Comparison of ENCODE assay signal across 2 cellular contexts in the genomic region with DNA sequence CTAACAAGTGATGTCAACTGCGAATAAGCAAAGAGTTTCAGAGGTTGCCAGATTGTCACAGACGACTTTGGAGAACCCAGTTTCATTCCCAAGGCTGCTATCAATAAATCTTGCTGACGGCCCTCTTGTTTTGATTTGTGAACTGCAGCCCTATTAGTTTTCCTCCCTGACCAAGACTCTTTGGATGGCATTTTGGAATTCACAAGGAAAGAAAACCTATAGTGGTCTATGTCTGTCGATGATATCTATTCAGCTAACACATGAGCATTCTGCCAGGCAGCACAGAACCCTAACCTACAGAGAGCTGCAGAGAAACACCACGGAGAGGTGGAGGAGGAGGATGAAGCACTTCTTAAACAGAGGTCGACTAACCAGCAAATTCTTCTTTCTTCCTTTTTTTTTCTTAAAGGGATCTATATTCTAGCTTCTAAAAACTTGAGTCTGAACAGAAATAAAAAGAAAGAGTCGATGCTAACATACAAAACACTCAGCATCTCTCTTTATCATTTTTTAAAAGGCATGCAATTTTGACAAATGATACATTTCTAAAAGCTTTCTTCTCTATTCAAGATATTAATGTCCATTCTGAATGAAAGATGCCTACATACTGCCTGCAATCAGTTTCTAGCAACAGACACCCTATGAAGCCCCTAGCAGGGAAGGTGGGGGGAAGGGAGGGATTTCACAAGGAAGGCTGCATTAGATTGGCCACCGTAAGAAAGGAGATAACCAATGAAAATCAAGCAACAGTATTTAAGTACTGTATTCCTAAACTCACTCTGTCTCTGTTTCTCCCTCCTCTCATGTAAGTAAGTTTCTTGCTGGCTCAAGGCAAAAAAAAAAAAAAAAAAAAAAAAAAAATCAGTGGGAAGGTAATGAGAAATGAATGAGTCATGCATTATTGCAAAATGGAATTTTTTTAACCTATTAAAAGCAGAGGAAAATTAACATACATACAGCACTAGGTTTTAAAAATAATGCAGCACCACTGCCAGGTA.
TF ChIP-seq lines count a peak whose summit lies in the region.

No MANE protein-coding gene starts in this region.

TF ChIP-seq in HEK293, 187 proteins besides CTCF, POLR2A, EP300 and RAD21 (continued from another document):
- TF ChIP-seq PRDM6 (tag by site-specific recombination; IDR thresholded peaks at IDR 0.05) (0 out of 2 replicates have a peak, but pooled peaks have one; percentile 7), ZNF48 (tag by site-specific recombination; IDR thresholded peaks at IDR 0.05) (no peak), ZFP41 (tag by site-specific recombination; IDR thresholded peaks at IDR 0.05; ENCODE audit: borderline replicate concordance) (no peak), SP7 (tag by site-specific recombination; IDR thresholded peaks at IDR 0.05) (0 out of 2 replicates have a peak, but pooled peaks have one; percentile 17), ZNF324 (tag by site-specific recombination; IDR thresholded peaks at IDR 0.05) (no peak), ZNF664 (tag by site-specific recombination; IDR thresholded peaks at IDR 0.05) (no peak), ZNF335 (tag by site-specific recombination; conservative IDR thresholded peaks at IDR 0.05) (peak; percentile 61), YY2 (tag by site-specific recombination; IDR thresholded peaks at IDR 0.05) (no peak), ZNF654 (tag by site-specific recombination; IDR thresholded peaks at IDR 0.05; ENCODE audit: low read depth) (no peak), HOXA7 (CRISPR knock-in tag; IDR thresholded peaks at IDR 0.05; ENCODE audit: borderline replicate concordance) (no peak), BCL11B (tag by site-specific recombination; IDR thresholded peaks at IDR 0.05; ENCODE audit: low read depth) (no peak), OSR2 (tag by site-specific recombination; IDR thresholded peaks at IDR 0.05) (no peak)
- TF ChIP-seq, protein P1, sequence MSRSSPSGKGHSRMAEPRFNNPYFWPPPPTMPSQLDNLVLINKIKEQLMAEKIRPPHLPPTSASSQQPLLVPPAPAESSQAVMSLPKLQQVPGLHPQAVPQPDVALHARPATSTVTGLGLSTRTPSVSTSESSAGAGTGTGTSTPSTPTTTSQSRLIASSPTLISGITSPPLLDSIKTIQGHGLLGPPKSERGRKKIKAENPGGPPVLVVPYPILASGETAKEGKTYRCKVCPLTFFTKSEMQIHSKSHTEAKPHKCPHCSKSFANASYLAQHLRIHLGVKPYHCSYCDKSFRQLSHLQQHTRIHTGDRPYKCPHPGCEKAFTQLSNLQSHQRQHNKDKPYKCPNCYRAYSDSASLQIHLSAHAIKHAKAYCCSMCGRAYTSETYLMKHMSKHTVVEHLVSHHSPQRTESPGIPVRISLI (tag by site-specific recombination; IDR thresholded peaks at IDR 0.05) = peak; percentile 84

TF ChIP-seq in HepG2, 621 proteins besides CTCF, POLR2A, EP300 and RAD21 (continued from another document):
- TF ChIP-seq, protein P2, sequence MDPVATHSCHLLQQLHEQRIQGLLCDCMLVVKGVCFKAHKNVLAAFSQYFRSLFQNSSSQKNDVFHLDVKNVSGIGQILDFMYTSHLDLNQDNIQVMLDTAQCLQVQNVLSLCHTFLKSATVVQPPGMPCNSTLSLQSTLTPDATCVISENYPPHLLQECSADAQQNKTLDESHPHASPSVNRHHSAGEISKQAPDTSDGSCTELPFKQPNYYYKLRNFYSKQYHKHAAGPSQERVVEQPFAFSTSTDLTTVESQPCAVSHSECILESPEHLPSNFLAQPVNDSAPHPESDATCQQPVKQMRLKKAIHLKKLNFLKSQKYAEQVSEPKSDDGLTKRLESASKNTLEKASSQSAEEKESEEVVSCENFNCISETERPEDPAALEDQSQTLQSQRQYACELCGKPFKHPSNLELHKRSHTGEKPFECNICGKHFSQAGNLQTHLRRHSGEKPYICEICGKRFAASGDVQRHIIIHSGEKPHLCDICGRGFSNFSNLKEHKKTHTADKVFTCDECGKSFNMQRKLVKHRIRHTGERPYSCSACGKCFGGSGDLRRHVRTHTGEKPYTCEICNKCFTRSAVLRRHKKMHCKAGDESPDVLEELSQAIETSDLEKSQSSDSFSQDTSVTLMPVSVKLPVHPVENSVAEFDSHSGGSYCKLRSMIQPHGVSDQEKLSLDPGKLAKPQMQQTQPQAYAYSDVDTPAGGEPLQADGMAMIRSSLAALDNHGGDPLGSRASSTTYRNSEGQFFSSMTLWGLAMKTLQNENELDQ (CRISPR knock-in tag; IDR thresholded peaks at IDR 0.05; ENCODE audit: borderline replicate concordance) = no peak
- TF ChIP-seq ZSCAN9 (CRISPR knock-in tag; IDR thresholded peaks at IDR 0.05; ENCODE audit: borderline replicate concordance) = no peak
- no peak for TF ChIP-seq MLLT10 (CRISPR knock-in tag; IDR thresholded peaks at IDR 0.05)
- TF ChIP-seq SP4 (CRISPR knock-in tag; IDR thresholded peaks at IDR 0.05) = no peak
- no peak for TF ChIP-seq ZNF800 (CRISPR knock-in tag; IDR thresholded peaks at IDR 0.05)
- TF ChIP-seq, protein P3, sequence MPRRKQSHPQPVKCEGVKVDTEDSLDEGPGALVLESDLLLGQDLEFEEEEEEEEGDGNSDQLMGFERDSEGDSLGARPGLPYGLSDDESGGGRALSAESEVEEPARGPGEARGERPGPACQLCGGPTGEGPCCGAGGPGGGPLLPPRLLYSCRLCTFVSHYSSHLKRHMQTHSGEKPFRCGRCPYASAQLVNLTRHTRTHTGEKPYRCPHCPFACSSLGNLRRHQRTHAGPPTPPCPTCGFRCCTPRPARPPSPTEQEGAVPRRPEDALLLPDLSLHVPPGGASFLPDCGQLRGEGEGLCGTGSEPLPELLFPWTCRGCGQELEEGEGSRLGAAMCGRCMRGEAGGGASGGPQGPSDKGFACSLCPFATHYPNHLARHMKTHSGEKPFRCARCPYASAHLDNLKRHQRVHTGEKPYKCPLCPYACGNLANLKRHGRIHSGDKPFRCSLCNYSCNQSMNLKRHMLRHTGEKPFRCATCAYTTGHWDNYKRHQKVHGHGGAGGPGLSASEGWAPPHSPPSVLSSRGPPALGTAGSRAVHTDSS (CRISPR knock-in tag; conservative IDR thresholded peaks at IDR 0.05) = no peak
